Comparison of ENCODE assay signal across 1 cellular context in the genomic region with DNA sequence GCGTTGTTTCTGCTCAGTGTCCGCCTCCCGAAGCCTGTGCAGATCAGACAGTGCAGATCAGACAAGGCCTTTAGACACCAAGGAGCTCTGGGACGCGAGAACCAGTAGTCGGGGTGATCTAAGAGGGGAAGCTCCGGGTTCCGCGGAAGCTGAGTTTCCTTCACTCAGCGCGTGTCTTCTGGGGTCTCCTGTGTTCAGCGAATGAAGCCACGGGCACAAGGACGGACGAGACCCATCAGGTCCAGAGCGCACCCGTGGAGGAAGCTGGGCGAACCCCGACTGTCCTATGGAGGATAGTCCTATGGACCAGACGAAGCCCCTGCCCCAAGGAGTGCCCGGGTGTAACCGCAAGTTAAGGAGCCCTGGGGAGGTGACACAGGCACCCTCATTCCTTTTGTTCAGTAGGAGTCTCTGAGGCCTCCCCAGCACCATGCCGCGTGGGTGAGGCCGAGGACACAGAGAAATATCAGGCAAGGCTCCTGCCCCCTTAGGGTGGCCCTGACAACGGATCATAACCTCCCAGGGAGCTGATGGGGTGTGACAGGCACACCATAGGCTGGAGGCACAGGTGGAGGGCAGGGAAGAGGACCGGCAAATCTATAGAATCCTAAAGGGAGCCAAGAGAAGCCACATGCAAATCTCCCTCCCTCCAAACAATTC.
TF ChIP-seq lines count a peak whose summit lies in the region.

No MANE protein-coding gene starts in this region.

TF ChIP-seq in K562, 482 proteins besides CTCF, POLR2A, EP300 and RAD21 (continues in another document):
- TF ChIP-seq ATF7 (IDR thresholded peaks at IDR 0.05) = no peak
- no peak for TF ChIP-seq KDM4B (IDR thresholded peaks at IDR 0.05; ENCODE audit: borderline replicate concordance in 2 of 2, low read depth in 1 of 2)
- TF ChIP-seq, protein P1, sequence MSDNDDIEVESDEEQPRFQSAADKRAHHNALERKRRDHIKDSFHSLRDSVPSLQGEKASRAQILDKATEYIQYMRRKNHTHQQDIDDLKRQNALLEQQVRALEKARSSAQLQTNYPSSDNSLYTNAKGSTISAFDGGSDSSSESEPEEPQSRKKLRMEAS (CRISPR knock-in tag; IDR thresholded peaks at IDR 0.05) = peak; percentile 58
- TF ChIP-seq, protein P2, sequence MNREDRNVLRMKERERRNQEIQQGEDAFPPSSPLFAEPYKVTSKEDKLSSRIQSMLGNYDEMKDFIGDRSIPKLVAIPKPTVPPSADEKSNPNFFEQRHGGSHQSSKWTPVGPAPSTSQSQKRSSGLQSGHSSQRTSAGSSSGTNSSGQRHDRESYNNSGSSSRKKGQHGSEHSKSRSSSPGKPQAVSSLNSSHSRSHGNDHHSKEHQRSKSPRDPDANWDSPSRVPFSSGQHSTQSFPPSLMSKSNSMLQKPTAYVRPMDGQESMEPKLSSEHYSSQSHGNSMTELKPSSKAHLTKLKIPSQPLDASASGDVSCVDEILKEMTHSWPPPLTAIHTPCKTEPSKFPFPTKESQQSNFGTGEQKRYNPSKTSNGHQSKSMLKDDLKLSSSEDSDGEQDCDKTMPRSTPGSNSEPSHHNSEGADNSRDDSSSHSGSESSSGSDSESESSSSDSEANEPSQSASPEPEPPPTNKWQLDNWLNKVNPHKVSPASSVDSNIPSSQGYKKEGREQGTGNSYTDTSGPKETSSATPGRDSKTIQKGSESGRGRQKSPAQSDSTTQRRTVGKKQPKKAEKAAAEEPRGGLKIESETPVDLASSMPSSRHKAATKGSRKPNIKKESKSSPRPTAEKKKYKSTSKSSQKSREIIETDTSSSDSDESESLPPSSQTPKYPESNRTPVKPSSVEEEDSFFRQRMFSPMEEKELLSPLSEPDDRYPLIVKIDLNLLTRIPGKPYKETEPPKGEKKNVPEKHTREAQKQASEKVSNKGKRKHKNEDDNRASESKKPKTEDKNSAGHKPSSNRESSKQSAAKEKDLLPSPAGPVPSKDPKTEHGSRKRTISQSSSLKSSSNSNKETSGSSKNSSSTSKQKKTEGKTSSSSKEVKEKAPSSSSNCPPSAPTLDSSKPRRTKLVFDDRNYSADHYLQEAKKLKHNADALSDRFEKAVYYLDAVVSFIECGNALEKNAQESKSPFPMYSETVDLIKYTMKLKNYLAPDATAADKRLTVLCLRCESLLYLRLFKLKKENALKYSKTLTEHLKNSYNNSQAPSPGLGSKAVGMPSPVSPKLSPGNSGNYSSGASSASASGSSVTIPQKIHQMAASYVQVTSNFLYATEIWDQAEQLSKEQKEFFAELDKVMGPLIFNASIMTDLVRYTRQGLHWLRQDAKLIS (CRISPR knock-in tag; IDR thresholded peaks at IDR 0.05) = peak; percentile 74; the same call in 1 of the 2 replicates
- TF ChIP-seq CBFB (CRISPR knock-in tag; IDR thresholded peaks at IDR 0.05) = no peak
- TF ChIP-seq, protein P3, sequence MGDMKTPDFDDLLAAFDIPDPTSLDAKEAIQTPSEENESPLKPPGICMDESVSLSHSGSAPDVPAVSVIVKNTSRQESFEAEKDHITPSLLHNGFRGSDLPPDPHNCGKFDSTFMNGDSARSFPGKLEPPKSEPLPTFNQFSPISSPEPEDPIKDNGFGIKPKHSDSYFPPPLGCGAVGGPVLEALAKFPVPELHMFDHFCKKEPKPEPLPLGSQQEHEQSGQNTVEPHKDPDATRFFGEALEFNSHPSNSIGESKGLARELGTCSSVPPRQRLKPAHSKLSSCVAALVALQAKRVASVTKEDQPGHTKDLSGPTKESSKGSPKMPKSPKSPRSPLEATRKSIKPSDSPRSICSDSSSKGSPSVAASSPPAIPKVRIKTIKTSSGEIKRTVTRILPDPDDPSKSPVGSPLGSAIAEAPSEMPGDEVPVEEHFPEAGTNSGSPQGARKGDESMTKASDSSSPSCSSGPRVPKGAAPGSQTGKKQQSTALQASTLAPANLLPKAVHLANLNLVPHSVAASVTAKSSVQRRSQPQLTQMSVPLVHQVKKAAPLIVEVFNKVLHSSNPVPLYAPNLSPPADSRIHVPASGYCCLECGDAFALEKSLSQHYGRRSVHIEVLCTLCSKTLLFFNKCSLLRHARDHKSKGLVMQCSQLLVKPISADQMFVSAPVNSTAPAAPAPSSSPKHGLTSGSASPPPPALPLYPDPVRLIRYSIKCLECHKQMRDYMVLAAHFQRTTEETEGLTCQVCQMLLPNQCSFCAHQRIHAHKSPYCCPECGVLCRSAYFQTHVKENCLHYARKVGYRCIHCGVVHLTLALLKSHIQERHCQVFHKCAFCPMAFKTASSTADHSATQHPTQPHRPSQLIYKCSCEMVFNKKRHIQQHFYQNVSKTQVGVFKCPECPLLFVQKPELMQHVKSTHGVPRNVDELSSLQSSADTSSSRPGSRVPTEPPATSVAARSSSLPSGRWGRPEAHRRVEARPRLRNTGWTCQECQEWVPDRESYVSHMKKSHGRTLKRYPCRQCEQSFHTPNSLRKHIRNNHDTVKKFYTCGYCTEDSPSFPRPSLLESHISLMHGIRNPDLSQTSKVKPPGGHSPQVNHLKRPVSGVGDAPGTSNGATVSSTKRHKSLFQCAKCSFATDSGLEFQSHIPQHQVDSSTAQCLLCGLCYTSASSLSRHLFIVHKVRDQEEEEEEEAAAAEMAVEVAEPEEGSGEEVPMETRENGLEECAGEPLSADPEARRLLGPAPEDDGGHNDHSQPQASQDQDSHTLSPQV (IDR thresholded peaks at IDR 0.05) = peak; percentile 64
- TF ChIP-seq, protein P4, sequence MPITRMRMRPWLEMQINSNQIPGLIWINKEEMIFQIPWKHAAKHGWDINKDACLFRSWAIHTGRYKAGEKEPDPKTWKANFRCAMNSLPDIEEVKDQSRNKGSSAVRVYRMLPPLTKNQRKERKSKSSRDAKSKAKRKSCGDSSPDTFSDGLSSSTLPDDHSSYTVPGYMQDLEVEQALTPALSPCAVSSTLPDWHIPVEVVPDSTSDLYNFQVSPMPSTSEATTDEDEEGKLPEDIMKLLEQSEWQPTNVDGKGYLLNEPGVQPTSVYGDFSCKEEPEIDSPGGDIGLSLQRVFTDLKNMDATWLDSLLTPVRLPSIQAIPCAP (CRISPR knock-in tag; IDR thresholded peaks at IDR 0.05; ENCODE audit: borderline replicate concordance) = no peak
- TF ChIP-seq, protein P5, sequence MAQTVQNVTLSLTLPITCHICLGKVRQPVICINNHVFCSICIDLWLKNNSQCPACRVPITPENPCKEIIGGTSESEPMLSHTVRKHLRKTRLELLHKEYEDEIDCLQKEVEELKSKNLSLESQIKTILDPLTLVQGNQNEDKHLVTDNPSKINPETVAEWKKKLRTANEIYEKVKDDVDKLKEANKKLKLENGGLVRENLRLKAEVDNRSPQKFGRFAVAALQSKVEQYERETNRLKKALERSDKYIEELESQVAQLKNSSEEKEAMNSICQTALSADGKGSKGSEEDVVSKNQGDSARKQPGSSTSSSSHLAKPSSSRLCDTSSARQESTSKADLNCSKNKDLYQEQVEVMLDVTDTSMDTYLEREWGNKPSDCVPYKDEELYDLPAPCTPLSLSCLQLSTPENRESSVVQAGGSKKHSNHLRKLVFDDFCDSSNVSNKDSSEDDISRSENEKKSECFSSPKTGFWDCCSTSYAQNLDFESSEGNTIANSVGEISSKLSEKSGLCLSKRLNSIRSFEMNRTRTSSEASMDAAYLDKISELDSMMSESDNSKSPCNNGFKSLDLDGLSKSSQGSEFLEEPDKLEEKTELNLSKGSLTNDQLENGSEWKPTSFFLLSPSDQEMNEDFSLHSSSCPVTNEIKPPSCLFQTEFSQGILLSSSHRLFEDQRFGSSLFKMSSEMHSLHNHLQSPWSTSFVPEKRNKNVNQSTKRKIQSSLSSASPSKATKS (CRISPR knock-in tag; IDR thresholded peaks at IDR 0.05) = 0 out of 2 replicates have a peak, but pooled peaks have one; percentile 57
- 0 out of 2 replicates have a peak, but pooled peaks have one; percentile 54 for TF ChIP-seq ZNF232 (CRISPR knock-in tag; IDR thresholded peaks at IDR 0.05)
- TF ChIP-seq RBBP5 (IDR thresholded peaks at IDR 0.05; ENCODE audit: borderline replicate concordance, insufficient read depth, low read length, poor library complexity, severe bottlenecking) = no peak
- TF ChIP-seq RBM34 (IDR thresholded peaks at IDR 0.05; ENCODE audit: borderline replicate concordance, insufficient read depth, low read length) = no peak
- TF ChIP-seq GABPB1 (CRISPR knock-in tag; IDR thresholded peaks at IDR 0.05) = 0 out of 2 replicates have a peak, but pooled peaks have one; percentile 30
- TF ChIP-seq, protein P6, sequence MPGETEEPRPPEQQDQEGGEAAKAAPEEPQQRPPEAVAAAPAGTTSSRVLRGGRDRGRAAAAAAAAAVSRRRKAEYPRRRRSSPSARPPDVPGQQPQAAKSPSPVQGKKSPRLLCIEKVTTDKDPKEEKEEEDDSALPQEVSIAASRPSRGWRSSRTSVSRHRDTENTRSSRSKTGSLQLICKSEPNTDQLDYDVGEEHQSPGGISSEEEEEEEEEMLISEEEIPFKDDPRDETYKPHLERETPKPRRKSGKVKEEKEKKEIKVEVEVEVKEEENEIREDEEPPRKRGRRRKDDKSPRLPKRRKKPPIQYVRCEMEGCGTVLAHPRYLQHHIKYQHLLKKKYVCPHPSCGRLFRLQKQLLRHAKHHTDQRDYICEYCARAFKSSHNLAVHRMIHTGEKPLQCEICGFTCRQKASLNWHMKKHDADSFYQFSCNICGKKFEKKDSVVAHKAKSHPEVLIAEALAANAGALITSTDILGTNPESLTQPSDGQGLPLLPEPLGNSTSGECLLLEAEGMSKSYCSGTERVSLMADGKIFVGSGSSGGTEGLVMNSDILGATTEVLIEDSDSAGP (CRISPR knock-in tag; IDR thresholded peaks at IDR 0.05) = 0 out of 2 replicates have a peak, but pooled peaks have one; percentile 29
- TF ChIP-seq KLF10 (CRISPR knock-in tag; IDR thresholded peaks at IDR 0.05) = no peak
- no peak for TF ChIP-seq PRPF4 (IDR thresholded peaks at IDR 0.05; ENCODE audit: insufficient read depth, low read depth, low read length, poor library complexity, severe bottlenecking)
- no peak for TF ChIP-seq POLR2G (IDR thresholded peaks at IDR 0.05; ENCODE audit: low read depth, low read length)
- peak; percentile 89; the same call in 1 of the 2 replicates for TF ChIP-seq KAT7 (CRISPR knock-in tag; IDR thresholded peaks at IDR 0.05; ENCODE audit: borderline replicate concordance)
- peak; percentile 45 for TF ChIP-seq EP400 (IDR thresholded peaks at IDR 0.05)
- no peak for TF ChIP-seq ZNF124 (CRISPR knock-in tag; IDR thresholded peaks at IDR 0.05)
- no peak for TF ChIP-seq ESRRA (IDR thresholded peaks at IDR 0.05; ENCODE audit: borderline replicate concordance, low read depth)
- TF ChIP-seq TEAD4 (IDR thresholded peaks at IDR 0.05; ENCODE audit: low read length) = 0 out of 2 replicates have a peak, but pooled peaks have one; percentile 3
- TF ChIP-seq TEAD4 (CRISPR knock-in tag; IDR thresholded peaks at IDR 0.05; ENCODE audit: borderline replicate concordance) = no peak
- 0 out of 4 replicates have a peak, but pooled peaks of 1 of the 2 experiments have one; percentile 26 for TF ChIP-seq MAZ (CRISPR knock-in tag; conservative IDR thresholded peaks at IDR 0.05 in 1 of 2, IDR thresholded peaks at IDR 0.05 in 1 of 2)
- 0 out of 2 replicates have a peak, but pooled peaks have one; percentile 29 for TF ChIP-seq EGR1 (conservative IDR thresholded peaks at IDR 0.05)
- no peak for TF ChIP-seq ZNF253 (CRISPR knock-in tag; conservative IDR thresholded peaks at IDR 0.05)
- peak; percentile 71 for TF ChIP-seq ZFX (CRISPR knock-in tag; IDR thresholded peaks at IDR 0.05)
- TF ChIP-seq MTA2 (IDR thresholded peaks at IDR 0.05; ENCODE audit: low read depth) = no peak
- TF ChIP-seq, protein P7, sequence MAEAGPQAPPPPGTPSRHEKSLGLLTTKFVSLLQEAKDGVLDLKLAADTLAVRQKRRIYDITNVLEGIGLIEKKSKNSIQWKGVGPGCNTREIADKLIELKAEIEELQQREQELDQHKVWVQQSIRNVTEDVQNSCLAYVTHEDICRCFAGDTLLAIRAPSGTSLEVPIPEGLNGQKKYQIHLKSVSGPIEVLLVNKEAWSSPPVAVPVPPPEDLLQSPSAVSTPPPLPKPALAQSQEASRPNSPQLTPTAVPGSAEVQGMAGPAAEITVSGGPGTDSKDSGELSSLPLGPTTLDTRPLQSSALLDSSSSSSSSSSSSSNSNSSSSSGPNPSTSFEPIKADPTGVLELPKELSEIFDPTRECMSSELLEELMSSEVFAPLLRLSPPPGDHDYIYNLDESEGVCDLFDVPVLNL (CRISPR knock-in tag; IDR thresholded peaks at IDR 0.05; ENCODE audit: low read depth) = 0 out of 2 replicates have a peak, but pooled peaks have one; percentile 28
- peak; percentile 50; the same call in 1 of the 2 replicates for TF ChIP-seq RBFOX2 (IDR thresholded peaks at IDR 0.05; ENCODE audit: low read depth, low read length)
- TF ChIP-seq MYC (IDR thresholded peaks at IDR 0.05; ENCODE audit: low read depth, low read length) = peak; percentile 30; the same call in 1 of the 2 replicates
- TF ChIP-seq MYC (CRISPR knock-in tag; IDR thresholded peaks at IDR 0.05; ENCODE audit: borderline replicate concordance, low read depth) = peak; percentile 60; the same call in 1 of the 2 replicates
- no peak for TF ChIP-seq NR2C1 (IDR thresholded peaks at IDR 0.05)
- no peak for TF ChIP-seq NR2C1 (tag; IDR thresholded peaks at IDR 0.05)
- peak; percentile 5; the same call in 1 of the 2 replicates for TF ChIP-seq JUN (IDR thresholded peaks at IDR 0.05; ENCODE audit: borderline replicate concordance, low read depth, low read length)
- no peak for TF ChIP-seq JUN (CRISPR knock-in tag; IDR thresholded peaks at IDR 0.05; ENCODE audit: borderline replicate concordance)
- 0 out of 2 replicates have a peak, but pooled peaks have one; percentile 12 for TF ChIP-seq ERF (CRISPR knock-in tag; IDR thresholded peaks at IDR 0.05)
- TF ChIP-seq, protein P8, sequence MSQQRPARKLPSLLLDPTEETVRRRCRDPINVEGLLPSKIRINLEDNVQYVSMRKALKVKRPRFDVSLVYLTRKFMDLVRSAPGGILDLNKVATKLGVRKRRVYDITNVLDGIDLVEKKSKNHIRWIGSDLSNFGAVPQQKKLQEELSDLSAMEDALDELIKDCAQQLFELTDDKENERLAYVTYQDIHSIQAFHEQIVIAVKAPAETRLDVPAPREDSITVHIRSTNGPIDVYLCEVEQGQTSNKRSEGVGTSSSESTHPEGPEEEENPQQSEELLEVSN (IDR thresholded peaks at IDR 0.05; ENCODE audit: borderline replicate concordance in 1 of 2, extremely low read depth in 1 of 2, insufficient read depth in 1 of 2, insufficient read length in 1 of 2, low read depth in 1 of 2, low read length in 1 of 2, poor library complexity in 1 of 2, severe bottlenecking in 1 of 2) = peak; percentile 45 to 50
- TF ChIP-seq MBD2 (IDR thresholded peaks at IDR 0.05; ENCODE audit: borderline replicate concordance, low read depth) = no peak
- TF ChIP-seq MAFK (IDR thresholded peaks at IDR 0.05; ENCODE audit: low read length) = 0 out of 2 replicates have a peak, but pooled peaks have one; percentile 12
- TF ChIP-seq CBX3 (IDR thresholded peaks at IDR 0.05; ENCODE audit: borderline replicate concordance in 1 of 2, low read length in 2 of 2) = peak in 1 of 2 experiments; percentile 41; a peak in 1 of 3 replicates
- TF ChIP-seq, protein P9, sequence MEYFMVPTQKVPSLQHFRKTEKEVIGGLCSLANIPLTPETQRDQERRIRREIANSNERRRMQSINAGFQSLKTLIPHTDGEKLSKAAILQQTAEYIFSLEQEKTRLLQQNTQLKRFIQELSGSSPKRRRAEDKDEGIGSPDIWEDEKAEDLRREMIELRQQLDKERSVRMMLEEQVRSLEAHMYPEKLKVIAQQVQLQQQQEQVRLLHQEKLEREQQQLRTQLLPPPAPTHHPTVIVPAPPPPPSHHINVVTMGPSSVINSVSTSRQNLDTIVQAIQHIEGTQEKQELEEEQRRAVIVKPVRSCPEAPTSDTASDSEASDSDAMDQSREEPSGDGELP (CRISPR knock-in tag; IDR thresholded peaks at IDR 0.05; ENCODE audit: borderline replicate concordance) = peak; percentile 19; the same call in 1 of the 2 replicates
- TF ChIP-seq NFRKB (IDR thresholded peaks at IDR 0.05; ENCODE audit: low read depth) = peak; percentile 59; the same call in 1 of the 2 replicates
